In genomic region chr1:41024953-41025352, GRCh38 we compare ENCODE assay signal across 24 cellular contexts. TPM values are rescaled to one million over a fixed set of nuclear protein-coding genes. Genes with fewer than 3 reads are reported as not detected.
DNase-seq lines count a peak whose midpoint lies in the region; ATAC-seq, FAIRE-seq and TF ChIP-seq lines count a peak whose summit lies in the region.
"Had no signal": no experiment of that assay in that cellular context is flagged by ENCODE, and none has a peak within 500 bp of the region (broad histone marks: within the 10 kb centered on the region; RNA-seq: fewer than 3 reads in every experiment).

No MANE protein-coding gene starts in this region.

- WGBS in K562 (ENCODE audit: insufficient coverage, low coverage, missing lambda C conversion rate), result 76% methylated on average over 2 of the region's 2 CpGs

- H3K9me3 Mint-ChIP-seq in activated T-cell treated with anti-CD3 and anti-CD28 coated beads, Interleukin-2, amount 50 U/mL, for 24 hours, result no peaks in the 10 kb centered on the region
- no peaks in the 10 kb centered on the region for H3K9me3 Mint-ChIP-seq in activated T-cell treated with anti-CD3 and anti-CD28 coated beads, Interleukin-2, amount 50 U/mL, for 4 hours
- H3K9me3 Mint-ChIP-seq in progenitor cell of endocrine pancreas (ENCODE audit: low read depth), result no peaks in the 10 kb centered on the region
- H3K9me3 Mint-ChIP-seq: stimulated activated effector memory CD8-positive, alpha-beta T cell treated with anti-CD3 and anti-CD28 coated beads, Interleukin-12 subunit alpha, Interleukin-12 subunit beta, amount 100 ng/mL, for 72 hours had no signal

- POLR2A ChIA-PET in HCT116 (lab: Charles Lee) (no interaction called here), K562 (lab: Yijun Ruan, JAX) (interaction anchor here (0.6 to 1.8 kb wide), 8 partner anchors 10 to 259 kb away, joined by 3 to 5 read pairs (median 4); no protein-coding TSS in a partner anchor)

- no peak for TF ChIP-seq EP300 in K562 (IDR thresholded peaks at IDR 0.05; ENCODE audit: low read length)

- peak overlapping the region; percentile 40 for H3K27ac Mint-ChIP-seq in activated T-cell treated with anti-CD3 and anti-CD28 coated beads, Interleukin-2, amount 50 U/mL, for 24 hours
- H3K27ac Mint-ChIP-seq in progenitor cell of endocrine pancreas, result peak overlapping the region; percentile 60

- H3K36me3 Mint-ChIP-seq in activated T-cell treated with anti-CD3 and anti-CD28 coated beads, Interleukin-2, amount 50 U/mL, for 24 hours (ENCODE audit: low read depth), result peaks cover 78% of the 10 kb centered on the region
- H3K36me3 Mint-ChIP-seq in activated T-cell treated with anti-CD3 and anti-CD28 coated beads, Interleukin-2, amount 50 U/mL, for 4 hours (ENCODE audit: insufficient read depth), result peaks cover 6% of the 10 kb centered on the region
- peaks cover 10% of the 10 kb centered on the region for H3K36me3 Mint-ChIP-seq in progenitor cell of endocrine pancreas (ENCODE audit: insufficient read depth)

- H3K4me1 ChIP-seq in HCT116 (ENCODE audit: control insufficient read depth in 1 of 2, insufficient read depth in 2 of 2, low read length in 2 of 2) (no peaks in the 10 kb centered on the region), K562 (replicated peaks in 1 of 2; ENCODE audit: control insufficient read depth in 2 of 2, insufficient read depth in 2 of 2, low read length in 2 of 2) (peaks cover 0 to 11% of the 10 kb centered on the region in 2 experiments; a peak in 2 of 5 replicates)

- no peak for TF ChIP-seq RAD21 in HCT116 (IDR thresholded peaks at IDR 0.05; ENCODE audit: low read depth)
- TF ChIP-seq RAD21 in K562 (CRISPR knock-in tag; conservative IDR thresholded peaks at IDR 0.05 in 1 of 2, IDR thresholded peaks at IDR 0.05 in 1 of 2), result no peak

- no peak overlapping the region for H3K9ac ChIP-seq in HCT116 (ENCODE audit: low read length)
- H3K9ac ChIP-seq in K562 (ENCODE audit: insufficient read depth in 1 of 2, low read depth in 2 of 2, low read length in 2 of 2), result no peak overlapping the region
- H3K9ac ChIP-seq: GM23248 had no signal

- RAD21 ChIA-PET in HCT116 (lab: Charles Lee; ENCODE audit: low non-redundant PET in 1 of 2, low total read pairs in 2 of 2, uncharacterized antibody in 2 of 2, unreplicated experiment in 2 of 2), result no interaction called here

- CTCF ChIA-PET in HCT116 (lab: Charles Lee), result no interaction called here
- CTCF ChIA-PET in K562 (lab: Yijun Ruan, JAX; ENCODE audit: low intra/inter-chr PET ratio), result no interaction called here

- H4K20me1 ChIP-seq in HCT116 (ENCODE audit: insufficient read depth) (no peaks in the 10 kb centered on the region), K562 (replicated peaks; ENCODE audit: control insufficient read depth, insufficient read depth, low read length) (peaks cover 5% of the 10 kb centered on the region; the same call in 1 of the 2 replicates)

- H3K27me3 Mint-ChIP-seq in activated T-cell treated with anti-CD3 and anti-CD28 coated beads, Interleukin-2, amount 50 U/mL, for 24 hours, result no peaks in the 10 kb centered on the region
- no peaks in the 10 kb centered on the region for H3K27me3 Mint-ChIP-seq in activated T-cell treated with anti-CD3 and anti-CD28 coated beads, Interleukin-2, amount 50 U/mL, for 4 hours (ENCODE audit: low read depth)
- no peaks in the 10 kb centered on the region for H3K27me3 Mint-ChIP-seq in progenitor cell of endocrine pancreas

- TF ChIP-seq CTCF in HCT116 (IDR thresholded peaks at IDR 0.05 in 2 of 3, conservative IDR thresholded peaks at IDR 0.05 in 1 of 3; ENCODE audit: borderline replicate concordance in 1 of 3, insufficient read depth in 1 of 3, low read depth in 2 of 3, low read length in 2 of 3) (no peak), K562 (IDR thresholded peaks at IDR 0.05 in 2 of 3, conservative IDR thresholded peaks at IDR 0.05 in 1 of 3; ENCODE audit: insufficient read depth in 2 of 3, low read depth in 1 of 3, low read length in 3 of 3) (no peak), progenitor cell of endocrine pancreas (IDR thresholded peaks at IDR 0.05; ENCODE audit: unreplicated experiment) (no peak)

- H3K9me3 ChIP-seq in HCT116 (ENCODE audit: control insufficient read depth in 1 of 2, insufficient read depth in 1 of 2, low read depth in 1 of 2, low read length in 2 of 2) (no peaks in the 10 kb centered on the region), K562 (replicated peaks; ENCODE audit: control insufficient read depth, insufficient read depth, low read depth, low read length) (no peaks in the 10 kb centered on the region)
- H3K9me3 ChIP-seq: heart left ventricle, lower lobe of right lung, upper lobe of left lung had no signal

- H3K79me2 ChIP-seq in HCT116 (ENCODE audit: insufficient read depth, low read length) (no peaks in the 10 kb centered on the region), K562 (ENCODE audit: control insufficient read depth, insufficient read depth, low read length) (no peaks in the 10 kb centered on the region)

- BruUV-seq in HCT116 (replicated peaks; lab: Mats Ljungman, UMichigan) (no TSS peak), K562 (replicated peaks; lab: Mats Ljungman, UMichigan) (no TSS peak)

- ATAC-seq in activated T-cell treated with anti-CD3 and anti-CD28 coated beads, Interleukin-2, amount 50 U/mL, for 4 hours, result no peak
- ATAC-seq in HCT116 (0 out of 2 replicates have a peak, but pooled peaks have one; percentile 11), K562 (0 out of 3 replicates have a peak, but pooled peaks have one; percentile 3), HG03439 (IDR thresholded peaks at IDR 0.05; ENCODE audit: unreplicated experiment) (no peak)
- ATAC-seq: heart left ventricle; lower lobe of right lung; sciatic nerve; stimulated activated effector memory CD8-positive, alpha-beta T cell treated with anti-CD3 and anti-CD28 coated beads, Interleukin-12 subunit alpha, Interleukin-12 subunit beta, amount 100 ng/mL, for 72 hours had no signal

- no peak for DNase-seq in activated T-cell treated with anti-CD3 and anti-CD28 coated beads, Interleukin-2, amount 50 U/mL, for 24 hours
- DNase-seq in activated T-cell treated with anti-CD3 and anti-CD28 coated beads, Interleukin-2, amount 50 U/mL, for 4 hours, result no peak
- no peak for DNase-seq in HCT116 (ENCODE audit: low read depth, low spot score)
- no peak for DNase-seq in K562 (ENCODE audit: extremely low read depth in 1 of 4, low spot score in 3 of 4)
- no peak for DNase-seq in progenitor cell of endocrine pancreas (ENCODE audit: low spot score, unreplicated experiment)
- no peak for DNase-seq in NCI-H1105 (lab: John Stamatoyannopoulos, UW)
- no peak for DNase-seq in kidney tubule cell (ENCODE audit: low spot score)
- DNase-seq: activated CD4-positive, CD25-positive, alpha-beta regulatory T cell treated with anti-CD3 and anti-CD28 coated beads, Interleukin-2, amount 50 U/mL, for 72 hours; activated effector memory CD4-positive, alpha-beta T cell treated with anti-CD3 and anti-CD28 coated beads, Interleukin-2, amount 50 U/mL, for 16 hours; activated T-cell treated with anti-CD3 and anti-CD28 coated beads for 4 hours; GM23248; heart left ventricle; lower lobe of right lung; NCI-H2029; NCI-H526; posterior cingulate gyrus; stimulated activated CD4-positive, alpha-beta T cell treated with anti-CD3 and anti-CD28 coated beads, Interleukin-4, amount 100 ng/mL, for 24 hours; substantia nigra; upper lobe of left lung had no signal

- H3K4me3 ChIP-seq in HCT116 (replicated peaks in 1 of 2; ENCODE audit: low read depth in 1 of 2, low read length in 2 of 2), result no peak overlapping the region
- H3K4me3 ChIP-seq in K562, result no peak overlapping the region
- H3K4me3 ChIP-seq: GM23248, heart left ventricle, lower lobe of right lung, upper lobe of left lung had no signal

- H3K4me3 Mint-ChIP-seq in activated T-cell treated with anti-CD3 and anti-CD28 coated beads, Interleukin-2, amount 50 U/mL, for 24 hours, result no peak overlapping the region
- H3K4me3 Mint-ChIP-seq in activated T-cell treated with anti-CD3 and anti-CD28 coated beads, Interleukin-2, amount 50 U/mL, for 4 hours, result no peak overlapping the region
- no peak overlapping the region for H3K4me3 Mint-ChIP-seq in progenitor cell of endocrine pancreas (ENCODE audit: low read depth)
- H3K4me3 Mint-ChIP-seq: stimulated activated effector memory CD8-positive, alpha-beta T cell treated with anti-CD3 and anti-CD28 coated beads, Interleukin-12 subunit alpha, Interleukin-12 subunit beta, amount 100 ng/mL, for 72 hours had no signal

- H2AFZ ChIP-seq in HCT116 (ENCODE audit: low read depth, low read length, poor library complexity, severe bottlenecking) (no peak overlapping the region), K562 (ENCODE audit: low read depth, low read length) (no peak overlapping the region)
- H2AFZ ChIP-seq: GM23248 had no signal

- in situ Hi-C loops in K562 (cut with MboI), result no loop called here

- no peaks in the 10 kb centered on the region for H3K9me2 ChIP-seq in HCT116 (ENCODE audit: insufficient read depth)

- no peaks in the 10 kb centered on the region; a peak in 2 of 4 replicates for H3K36me3 ChIP-seq in HCT116 (ENCODE audit: control insufficient read depth in 1 of 2, insufficient read depth in 2 of 2, low read length in 2 of 2)
- H3K36me3 ChIP-seq in K562 (ENCODE audit: control insufficient read depth, insufficient read depth, low read length), result peaks cover 24% of the 10 kb centered on the region; the same call in 1 of the 3 replicates

- FAIRE-seq in K562 (lab: Jason Lieb, UNC), result no peak

- intact Hi-C loops in HCT116 (cut with micrococcal nuclease), result no loop called here
- intact Hi-C loops in K562 (cut with micrococcal nuclease), result no loop called here

- H3K9me1 ChIP-seq in K562 (ENCODE audit: control insufficient read depth, insufficient read depth, low read length), result peaks cover 4% of the 10 kb centered on the region

- H3K27me3 ChIP-seq in HCT116 (ENCODE audit: insufficient read depth, low read length), result no peaks in the 10 kb centered on the region
- H3K27me3 ChIP-seq in K562 (ENCODE audit: control insufficient read depth in 2 of 2, insufficient read depth in 2 of 2, low read length in 2 of 2), result no peaks in the 10 kb centered on the region
- H3K27me3 ChIP-seq: heart left ventricle, upper lobe of left lung had no signal

- peaks cover 3% of the 10 kb centered on the region for H3K4me1 Mint-ChIP-seq in activated T-cell treated with anti-CD3 and anti-CD28 coated beads, Interleukin-2, amount 50 U/mL, for 24 hours (ENCODE audit: low read depth)
- peaks cover 6% of the 10 kb centered on the region for H3K4me1 Mint-ChIP-seq in activated T-cell treated with anti-CD3 and anti-CD28 coated beads, Interleukin-2, amount 50 U/mL, for 4 hours (ENCODE audit: low read depth)
- H3K4me1 Mint-ChIP-seq in progenitor cell of endocrine pancreas (ENCODE audit: low read depth), result peaks cover 3% of the 10 kb centered on the region

- H3K4me2 ChIP-seq in HCT116 (ENCODE audit: low read length) (no peak overlapping the region), K562 (ENCODE audit: insufficient read depth, low read length) (no peak overlapping the region)

- TF ChIP-seq POLR2A in HCT116 (IDR thresholded peaks at IDR 0.05; ENCODE audit: borderline replicate concordance, extremely low read depth, insufficient read depth, insufficient read length), result no peak
- no peak for TF ChIP-seq POLR2A in K562 (conservative IDR thresholded peaks at IDR 0.05)

- H3K27ac ChIP-seq in HCT116 (ENCODE audit: low read depth, low read length), result no peak overlapping the region
- H3K27ac ChIP-seq in K562 (ENCODE audit: extremely low read depth, low read depth, low read length), result no peak overlapping the region
- H3K27ac ChIP-seq: epithelial cell of prostate, GM23248, heart left ventricle, lower lobe of right lung, upper lobe of left lung had no signal

RNA-seq across cellular contexts. Expression of gene SLFNL1, which starts 3.4 kb away (rescaled TPM):
- total RNA-seq in activated T-cell treated with anti-CD3 and anti-CD28 coated beads, Interleukin-2, amount 50 U/mL, for 4 hours, result under 1 TPM in 2 of 3 donors, not detected in 1; 0.05 to 0.24 TPM
- total RNA-seq in HCT116 (2021; ENCODE audit: unreplicated experiment), result 0.20 TPM
- 0.59 and 0.67 TPM in 2 replicates for polyA plus RNA-seq in HCT116 (2012)
- 0.58 and 1.4 TPM in 2 replicates for total RNA-seq in K562 (2011; cell fraction: chromatin; rRNA removed; ENCODE audit: low replicate concordance)
- 0.66 and 1.2 TPM in 2 replicates for total RNA-seq in K562 (2011; cell fraction: nucleolus; rRNA removed)
- 0.31 and 0.51 TPM in 2 replicates for total RNA-seq in K562 (2011; cell fraction: nucleoplasm; rRNA removed)
- 0.05 and 0.29 TPM in 2 replicates for total RNA-seq in K562 (2014; rRNA removed)
- 0.03 TPM in 1 of 2 replicates, not detected in the other for total RNA-seq in K562 (2014; rRNA removed; fragmentation: Illumina TruSeq; extraction: Trizol)
- total RNA-seq in K562 (2015; rRNA removed; fragmentation: Illumina TruSeq; extraction: Trizol), result 0.08 and 0.14 TPM in 2 replicates
- total RNA-seq in K562 (2021), result 0.07 TPM in 1 of 2 replicates, not detected in the other
- polyA plus RNA-seq in K562 (2011; rRNA removed), result 0.01 TPM in 1 of 2 replicates, not detected in the other
- not detected in 2 replicates for polyA plus RNA-seq in K562 (2011; cell fraction: cytosol; rRNA removed)
- 0.10 and 0.13 TPM in 2 replicates for polyA plus RNA-seq in K562 (2011; cell fraction: nucleus; rRNA removed)
- 0.25 and 0.47 TPM in 2 replicates for polyA plus RNA-seq in K562 (2012)
- 0.03 TPM in 1 of 2 replicates, not detected in the other for polyA plus RNA-seq in K562 (2014; fragmentation: Illumina TruSeq; extraction: Trizol)
- polyA plus RNA-seq in K562 (2014; fragmentation: Nextera tagmentation; extraction: Ambion mirVana), result not detected
- polyA plus RNA-seq in K562 (2014; rRNA removed), result 0.05 and 0.12 TPM in 2 replicates
- 0.14 and 0.15 TPM in 2 replicates for polyA minus RNA-seq in K562 (2011; rRNA and poly(A)+ RNA removed)
- polyA minus RNA-seq in K562 (2011; cell fraction: cytosol; rRNA and poly(A)+ RNA removed), result not detected in 2 replicates
- 0.40 and 0.44 TPM in 2 replicates for polyA minus RNA-seq in K562 (2011; cell fraction: nucleus; rRNA and poly(A)+ RNA removed)
- total RNA-seq in progenitor cell of endocrine pancreas, result 0.95 and 1.0 TPM in 2 replicates
- total RNA-seq: kidney epithelial cell had no signal

RNA-seq across cellular contexts. Expression of gene CTPS1, which starts 45.5 kb away (rescaled TPM):
- total RNA-seq in activated T-cell treated with anti-CD3 and anti-CD28 coated beads, Interleukin-2, amount 50 U/mL, for 4 hours, result 100 to 1,000 TPM; 194 to 214 (median 194) TPM
- total RNA-seq in HCT116 (2021; ENCODE audit: unreplicated experiment), result 66.4 TPM
- polyA plus RNA-seq in HCT116 (2012), result 32.0 and 41.5 TPM in 2 replicates
- 238 and 252 TPM in 2 replicates for total RNA-seq in K562 (2011; cell fraction: chromatin; rRNA removed; ENCODE audit: low replicate concordance)
- total RNA-seq in K562 (2011; cell fraction: nucleolus; rRNA removed), result 123 and 132 TPM in 2 replicates
- 153 and 182 TPM in 2 replicates for total RNA-seq in K562 (2011; cell fraction: nucleoplasm; rRNA removed)
- total RNA-seq in K562 (2014; rRNA removed), result 87.7 and 103 TPM in 2 replicates
- 93.9 and 99.0 TPM in 2 replicates for total RNA-seq in K562 (2014; rRNA removed; fragmentation: Illumina TruSeq; extraction: Trizol)
- 101 and 103 TPM in 2 replicates for total RNA-seq in K562 (2015; rRNA removed; fragmentation: Illumina TruSeq; extraction: Trizol)
- total RNA-seq in K562 (2021), result 106 and 113 TPM in 2 replicates
- polyA plus RNA-seq in K562 (2011; rRNA removed), result 44.0 and 44.4 TPM in 2 replicates
- 23.4 and 35.2 TPM in 2 replicates for polyA plus RNA-seq in K562 (2011; cell fraction: cytosol; rRNA removed)
- 165 and 227 TPM in 2 replicates for polyA plus RNA-seq in K562 (2011; cell fraction: nucleus; rRNA removed)
- 58.1 and 83.7 TPM in 2 replicates for polyA plus RNA-seq in K562 (2012)
- polyA plus RNA-seq in K562 (2014; fragmentation: Illumina TruSeq; extraction: Trizol), result 152 and 164 TPM in 2 replicates
- 10 to 100 TPM; 71.5 to 72.2 TPM for polyA plus RNA-seq in K562 (2014; fragmentation: Nextera tagmentation; extraction: Ambion mirVana)
- 70.6 and 88.0 TPM in 2 replicates for polyA plus RNA-seq in K562 (2014; rRNA removed)
- polyA minus RNA-seq in K562 (2011; rRNA and poly(A)+ RNA removed), result 90.7 and 96.2 TPM in 2 replicates
- polyA minus RNA-seq in K562 (2011; cell fraction: cytosol; rRNA and poly(A)+ RNA removed), result 36.2 and 42.9 TPM in 2 replicates
- 78.6 and 121 TPM in 2 replicates for polyA minus RNA-seq in K562 (2011; cell fraction: nucleus; rRNA and poly(A)+ RNA removed)
- total RNA-seq in progenitor cell of endocrine pancreas, result 37.6 and 38.5 TPM in 2 replicates

Comparison
In these comparisons a context has a peak if more than half of its experiments do, and no peak if none do; other contexts are left out.
1. ATAC-seq: peak in HCT116 (single experiment) and K562 (single experiment); none in activated T-cell treated with anti-CD3 and anti-CD28 coated beads, Interleukin-2, amount 50 U/mL, for 4 hours (0 of 2) and HG03439 (single experiment).